In the genomic region with DNA sequence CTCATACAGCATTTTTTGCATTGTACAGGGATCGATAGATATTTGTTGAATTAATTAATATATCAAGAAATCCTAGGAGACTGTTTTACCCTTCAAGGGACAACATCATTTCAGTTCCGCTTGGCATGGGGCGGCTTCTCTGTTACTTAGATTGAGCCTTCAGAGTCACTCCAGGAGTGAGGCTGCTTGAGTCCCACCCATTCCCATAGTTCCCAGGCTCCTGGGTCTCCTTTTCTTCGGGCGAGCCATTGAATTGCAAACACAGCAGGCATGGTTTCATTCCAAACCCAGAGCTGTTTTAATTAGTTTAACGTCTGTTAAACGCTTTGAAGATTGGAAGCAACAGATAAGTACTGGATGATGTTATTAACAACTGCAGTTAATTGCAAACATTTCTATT, we compare ENCODE assay signal across 9 cellular contexts. TPM values are rescaled to one million over a fixed set of nuclear protein-coding genes. Genes with fewer than 3 reads are reported as not detected.
DNase-seq lines count a peak whose midpoint lies in the region; ATAC-seq and TF ChIP-seq lines count a peak whose summit lies in the region.
"Had no signal": no experiment of that assay in that cellular context is flagged by ENCODE, and none has a peak within 500 bp of the region (broad histone marks: within the 10 kb centered on the region; RNA-seq: fewer than 3 reads in every experiment).

No MANE protein-coding gene starts in this region.

- H3K9ac ChIP-seq in HUES48 (ENCODE audit: low read depth, low read length), result no peak overlapping the region

- H3K9me3 ChIP-seq in BE2C, result no peaks in the 10 kb centered on the region
- H3K9me3 ChIP-seq in HUES48 (ENCODE audit: control insufficient read depth, insufficient read depth, low read length), result peaks cover 40% of the 10 kb centered on the region
- H3K9me3 ChIP-seq in naive thymus-derived CD4-positive, alpha-beta T cell (ENCODE audit: control insufficient read depth in 2 of 3, low read length in 3 of 3), result no peaks in the 10 kb centered on the region
- H3K9me3 ChIP-seq: thyroid gland had no signal

- CTCF ChIA-PET in naive thymus-derived CD4-positive, alpha-beta T cell (lab: Charles Lee), result no interaction called here

- no peaks in the 10 kb centered on the region for H3K9me3 Mint-ChIP-seq in naive thymus-derived CD4-positive, alpha-beta T cell

- H3K36me3 ChIP-seq in BE2C, result no peaks in the 10 kb centered on the region
- no peaks in the 10 kb centered on the region for H3K36me3 ChIP-seq in HUES48 (ENCODE audit: control insufficient read depth, insufficient read depth, low read length)
- H3K36me3 ChIP-seq in naive thymus-derived CD4-positive, alpha-beta T cell (ENCODE audit: control insufficient read depth in 2 of 3, insufficient read depth in 3 of 3, low read length in 3 of 3), result no peaks in the 10 kb centered on the region
- H3K36me3 ChIP-seq: thyroid gland had no signal

- no peaks in the 10 kb centered on the region for H3K36me3 Mint-ChIP-seq in naive thymus-derived CD4-positive, alpha-beta T cell

- H3K4me1 ChIP-seq in BE2C, result no peaks in the 10 kb centered on the region; the same call in 1 of the 2 replicates
- no peaks in the 10 kb centered on the region for H3K4me1 ChIP-seq in HUES48 (ENCODE audit: control insufficient read depth, insufficient read depth, low read length)
- no peaks in the 10 kb centered on the region for H3K4me1 ChIP-seq in naive thymus-derived CD4-positive, alpha-beta T cell (ENCODE audit: control insufficient read depth in 2 of 2, insufficient read depth in 2 of 2, low read length in 2 of 2)
- H3K4me1 ChIP-seq: thyroid gland had no signal

- intact Hi-C loops in dorsolateral prefrontal cortex (cut with DNase I), result loop anchor here (2.0 to 10.0 kb wide), 6 partner anchors 78 to 419 kb away; partner anchors contain the start of gene NALF2 (in 2 of the 2)
- intact Hi-C loops in naive thymus-derived CD4-positive, alpha-beta T cell (cut with micrococcal nuclease), result loop anchor here (5.0 to 10.0 kb wide), 4 partner anchors 113 to 679 kb away; partner anchors contain the start of genes IGBP1 (in 1 of the 2), KIF4A (in 1 of the 2) and NALF2 (in 1 of the 2)

- POLR2A ChIA-PET in naive thymus-derived CD4-positive, alpha-beta T cell (lab: Charles Lee), result no interaction called here

- peak overlapping the region; percentile 48 to 87 (median 72) for H3K4me3 Mint-ChIP-seq in naive thymus-derived CD4-positive, alpha-beta T cell

- H3K27me3 Mint-ChIP-seq in naive thymus-derived CD4-positive, alpha-beta T cell, result peaks cover 0 to 19% (median 0%) of the 10 kb centered on the region in 5 donors

- no peak overlapping the region for H3K27ac Mint-ChIP-seq in naive thymus-derived CD4-positive, alpha-beta T cell

- peak; percentile 16 for DNase-seq in BE2C
- no peak for DNase-seq in dorsolateral prefrontal cortex
- no peak for DNase-seq in naive thymus-derived CD4-positive, alpha-beta T cell
- no peak for DNase-seq in NCI-H187 treated with DMSO at 0.1 percent for 48 hours (lab: John Stamatoyannopoulos, UW)
- DNase-seq in T1000 (lab: John Stamatoyannopoulos, UW), result no peak
- no peak for DNase-seq in SK-N-DZ (ENCODE audit: low spot score)

- H3K4me1 Mint-ChIP-seq in naive thymus-derived CD4-positive, alpha-beta T cell, result peaks cover 3 to 19% (median 17%) of the 10 kb centered on the region in 7 donors

- H3K4me3 ChIP-seq in BE2C (ENCODE audit: low read depth, low read length) (peak overlapping the region; percentile 47), HUES48 (ENCODE audit: low read depth, low read length) (peak overlapping the region; percentile 58), dorsolateral prefrontal cortex (peak overlapping the region in 58 of 59 donors; percentile 15 to 79 (median 62))
- H3K4me3 ChIP-seq in naive thymus-derived CD4-positive, alpha-beta T cell (ENCODE audit: low read length), result no peak overlapping the region

- TF ChIP-seq CTCF in BE2C (IDR thresholded peaks at IDR 0.05; ENCODE audit: low read depth, low read length) (no peak), dorsolateral prefrontal cortex (IDR thresholded peaks at IDR 0.05 in 54 of 56, conservative IDR thresholded peaks at IDR 0.05 in 2 of 56; ENCODE audit: low read depth in 1 of 56, partially characterized antibody in 56 of 56) (no peak)

- H3K27me3 ChIP-seq in BE2C (peaks cover 10% of the 10 kb centered on the region), HUES48 (ENCODE audit: control insufficient read depth, insufficient read depth, low read length) (peaks cover 14% of the 10 kb centered on the region), dorsolateral prefrontal cortex (peaks cover 0 to 76% (median 20%) of the 10 kb centered on the region in 45 donors)
- no peaks in the 10 kb centered on the region for H3K27me3 ChIP-seq in naive thymus-derived CD4-positive, alpha-beta T cell (ENCODE audit: control insufficient read depth in 2 of 2, insufficient read depth in 2 of 2, low read length in 2 of 2)
- H3K27me3 ChIP-seq: thyroid gland had no signal

- no peak for ATAC-seq in naive thymus-derived CD4-positive, alpha-beta T cell
- no peak for ATAC-seq in GM21723 (IDR thresholded peaks at IDR 0.05; ENCODE audit: unreplicated experiment)

- H3K27ac ChIP-seq in HUES48 (ENCODE audit: low read depth, low read length), result peak overlapping the region; percentile 70
- H3K27ac ChIP-seq in dorsolateral prefrontal cortex, result peak overlapping the region in 26 of 59 donors; percentile 5 to 77 (median 54)
- H3K27ac ChIP-seq in naive thymus-derived CD4-positive, alpha-beta T cell (ENCODE audit: low read depth, low read length), result no peak overlapping the region

RNA-seq across cellular contexts. Expression of gene EDA, which starts 0.6 kb away (rescaled TPM):
- polyA plus RNA-seq in BE2C (2012; ENCODE audit: insufficient read depth, insufficient read length, low read depth), result not detected
- 1 to 10 TPM in 119 of 120 experiments, under 1 TPM in 1; 0.97 to 7.8 (median 3.6) TPM for total RNA-seq in dorsolateral prefrontal cortex
- total RNA-seq in naive thymus-derived CD4-positive, alpha-beta T cell, result 10 to 100 TPM in 2 of 5 experiments, 1 to 10 TPM in 3; 2.4 to 14.3 (median 3.2) TPM
- polyA plus RNA-seq in naive thymus-derived CD4-positive, alpha-beta T cell, result 1 to 10 TPM; 1.1 to 1.4 TPM
- polyA plus RNA-seq in SK-N-DZ (2014; cell fraction: cytosol; rRNA removed), result 0.67 and 1.1 TPM in 2 replicates
- polyA plus RNA-seq in SK-N-DZ (2014; cell fraction: nucleus; rRNA removed), result 1.3 and 2.0 TPM in 2 replicates
